ENCODE assay signal across 1 cellular context in the genomic region with DNA sequence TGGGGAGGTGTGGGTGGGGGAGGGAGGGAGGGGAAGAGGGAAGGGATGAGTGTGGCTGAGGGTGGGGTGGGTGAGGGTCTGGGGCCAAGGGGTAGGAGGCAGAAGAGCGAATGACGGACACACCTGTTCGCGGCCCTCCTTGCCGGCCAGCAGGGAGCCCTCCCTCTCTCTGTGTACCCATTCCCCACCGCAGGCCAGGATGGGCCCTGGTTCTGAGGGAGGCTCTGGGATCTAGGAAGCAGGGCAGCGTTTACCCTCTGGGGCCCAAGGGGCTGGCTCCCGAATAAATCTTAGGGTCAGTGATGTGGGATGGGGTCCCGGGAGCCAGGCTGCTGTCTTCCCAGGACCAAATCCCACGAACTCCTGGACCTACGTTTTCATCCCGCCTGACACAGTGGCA.
TF ChIP-seq lines count a peak whose summit lies in the region.

No MANE protein-coding gene starts in this region.

TF ChIP-seq in GM23338, 12 proteins besides CTCF, POLR2A, EP300 and RAD21 (continued from another document):
- TF ChIP-seq POLR2AphosphoS5 (IDR thresholded peaks at IDR 0.05; ENCODE audit: low read depth) (no peak), EZH2phosphoT487 (IDR thresholded peaks at IDR 0.05; ENCODE audit: unreplicated experiment) (no peak)
TF ChIP-seq in GM23338: peak in this region for 0.
